Comparison of ENCODE assay signal across 11 cellular contexts in genomic region chr19:3458595-3459284, GRCh38. TPM values are rescaled to one million over a fixed set of nuclear protein-coding genes. Genes with fewer than 3 reads are reported as not detected.
A peak's percentile ranks its signal among the peaks of the same experiment; 100 is the strongest.
DNase-seq lines count a peak whose midpoint lies in the region; ATAC-seq, FAIRE-seq and TF ChIP-seq lines count a peak whose summit lies in the region.
"Had no signal": no experiment of that assay in that cellular context is flagged by ENCODE, and none has a peak within 500 bp of the region (broad histone marks: within the 10 kb centered on the region; RNA-seq: fewer than 3 reads in every experiment).

No MANE protein-coding gene starts in this region.

- POLR2A ChIA-PET in RWPE1 (lab: Yijun Ruan, JAX; ENCODE audit: low non-redundant PET), result no interaction called here

- TF ChIP-seq CTCF in RWPE1 (conservative IDR thresholded peaks at IDR 0.05; ENCODE audit: low read depth) (no peak), fibroblast of villous mesenchyme (IDR thresholded peaks at IDR 0.05; ENCODE audit: insufficient read depth, low read depth, low read length) (no peak), thoracic aorta (IDR thresholded peaks at IDR 0.05) (no peak)

- DNase-seq in RWPE1 (ENCODE audit: low spot score) (no peak), fibroblast of villous mesenchyme (ENCODE audit: low read depth) (peak; percentile 69), thoracic aorta (ENCODE audit: low spot score) (no peak), GDM1 (lab: John Stamatoyannopoulos, UW) (no peak), small intestine (no peak)
- DNase-seq: NCI-H1436; stimulated activated CD4-positive, alpha-beta T cell treated with anti-CD3 and anti-CD28 coated beads, Interleukin-4, amount 100 ng/mL, for 4 hours had no signal

- H3K4me3 ChIP-seq in fibroblast of villous mesenchyme (ENCODE audit: low read depth, low read length) (no peak overlapping the region), mucosa of rectum (ENCODE audit: low read length in 2 of 2) (no peak overlapping the region), thoracic aorta (peak overlapping the region; percentile 50), small intestine (ENCODE audit: low read depth in 1 of 2, low read length in 2 of 2) (no peak overlapping the region)

- no peak for ATAC-seq in thoracic aorta (ENCODE audit: insufficient number of reproducible peaks, low FRiP score, low read depth)
- ATAC-seq in HG02870 (IDR thresholded peaks at IDR 0.05; ENCODE audit: unreplicated experiment), result no peak
- no peak for ATAC-seq in HG02938 (IDR thresholded peaks at IDR 0.05; ENCODE audit: unreplicated experiment)

- H3K36me3 ChIP-seq in mucosa of rectum (ENCODE audit: control insufficient read depth in 2 of 2, insufficient read depth in 2 of 2, low read length in 2 of 2) (peaks cover 16 to 17% of the 10 kb centered on the region in 2 donors), thoracic aorta (peaks cover 40% of the 10 kb centered on the region), small intestine (ENCODE audit: control insufficient read depth in 2 of 2, insufficient read depth in 2 of 2, low read length in 2 of 2) (peaks cover 2 to 5% of the 10 kb centered on the region in 2 donors)

- no peak for FAIRE-seq in small intestine (lab: Jason Lieb, UNC)

- H3K9me3 ChIP-seq in mucosa of rectum (ENCODE audit: control insufficient read depth in 2 of 2, low read length in 2 of 2) (no peaks in the 10 kb centered on the region), thoracic aorta (no peaks in the 10 kb centered on the region), small intestine (ENCODE audit: control insufficient read depth, low read depth) (no peaks in the 10 kb centered on the region)

- no peak overlapping the region for H3K9ac ChIP-seq in mucosa of rectum (ENCODE audit: low read depth in 1 of 2, low read length in 2 of 2)

- no peaks in the 10 kb centered on the region for H3K27me3 ChIP-seq in mucosa of rectum (ENCODE audit: control insufficient read depth in 2 of 2, insufficient read depth in 2 of 2, low read length in 2 of 2)
- H3K27me3 ChIP-seq in thoracic aorta (replicated peaks; ENCODE audit: insufficient read depth), result no peaks in the 10 kb centered on the region
- no peaks in the 10 kb centered on the region for H3K27me3 ChIP-seq in small intestine (ENCODE audit: control insufficient read depth in 2 of 2, insufficient read depth in 2 of 2, low read length in 2 of 2)

- H3K27ac ChIP-seq in RWPE1 (peak overlapping the region; percentile 67), mucosa of rectum (ENCODE audit: low read depth in 2 of 2, low read length in 2 of 2) (peak overlapping the region; percentile 36 to 67), thoracic aorta (peak overlapping the region; percentile 94 to 98), small intestine (ENCODE audit: low read depth in 1 of 2, low read length in 1 of 2) (peak overlapping the region in 1 of 2 donors; percentile 86)

- CTCF ChIA-PET in RWPE1 (lab: Yijun Ruan, JAX), result interaction anchor here (0.7 kb wide), 1 partner anchor 14 kb away, joined by 4 read pairs; no protein-coding TSS in a partner anchor

- H3K4me1 ChIP-seq in mucosa of rectum (ENCODE audit: control insufficient read depth in 2 of 2, insufficient read depth in 2 of 2, low read length in 2 of 2) (peaks cover 5 to 7% of the 10 kb centered on the region in 2 donors), thoracic aorta (ENCODE audit: control insufficient read depth in 1 of 2, low read depth in 2 of 2) (peaks cover 30 to 61% of the 10 kb centered on the region in 2 donors), small intestine (ENCODE audit: control insufficient read depth in 2 of 2, insufficient read depth in 1 of 2, low read depth in 1 of 2, low read length in 1 of 2) (peaks cover 0 to 3% of the 10 kb centered on the region in 2 donors)

- WGBS in small intestine, 3 donors, result 57 to 97% (median 74%) methylated on average over 18 to 19 of the region's 19 CpGs

RNA-seq across cellular contexts. Expression of gene SMIM24, which starts 21.6 kb away (rescaled TPM):
- total RNA-seq in fibroblast of villous mesenchyme, result not detected in 2 replicates
- not detected for total RNA-seq in thoracic aorta
- 1,000 to 10,000 TPM in 2 of 3 donors, 100 to 1,000 TPM in 1; 270 to 1,947 (median 1,892) TPM for polyA plus RNA-seq in small intestine
- total RNA-seq: T-helper 1 cell treated with Interleukin-12 subunit alpha and Interleukin-12 subunit beta and Interleukin-4 antibody, amounts not matched to agents 30 ng/mL and 1 ng/mL, for 36 hours had no signal

RNA-seq across cellular contexts. Expression of gene SMIM44, which starts 24.5 kb away (rescaled TPM):
- total RNA-seq in fibroblast of villous mesenchyme (not detected in 2 replicates), thoracic aorta (not detected)
- under 1 TPM in 1 of 3 donors, not detected in 2; 0.63 TPM for polyA plus RNA-seq in small intestine
- total RNA-seq: T-helper 1 cell treated with Interleukin-12 subunit alpha and Interleukin-12 subunit beta and Interleukin-4 antibody, amounts not matched to agents 30 ng/mL and 1 ng/mL, for 36 hours had no signal

RNA-seq across cellular contexts. Expression of gene DOHH, which starts 41.7 kb away (rescaled TPM):
- total RNA-seq in fibroblast of villous mesenchyme (10.4 and 11.6 TPM in 2 replicates), thoracic aorta (10 to 100 TPM; 22.0 to 24.2 TPM)
- 10 to 100 TPM in 1 of 3 donors, 1 to 10 TPM in 2; 5.4 to 18.4 (median 6.2) TPM for polyA plus RNA-seq in small intestine

RNA-seq across cellular contexts. Expression of gene FZR1, which starts 47.4 kb away (rescaled TPM):
- total RNA-seq in fibroblast of villous mesenchyme (37.6 and 40.3 TPM in 2 replicates), thoracic aorta (10 to 100 TPM; 29.6 to 33.8 TPM)
- polyA plus RNA-seq in small intestine, result 10 to 100 TPM; 29.5 to 33.1 (median 32.1) TPM
